1 cellular context compared by ENCODE assay signal in the genomic region with DNA sequence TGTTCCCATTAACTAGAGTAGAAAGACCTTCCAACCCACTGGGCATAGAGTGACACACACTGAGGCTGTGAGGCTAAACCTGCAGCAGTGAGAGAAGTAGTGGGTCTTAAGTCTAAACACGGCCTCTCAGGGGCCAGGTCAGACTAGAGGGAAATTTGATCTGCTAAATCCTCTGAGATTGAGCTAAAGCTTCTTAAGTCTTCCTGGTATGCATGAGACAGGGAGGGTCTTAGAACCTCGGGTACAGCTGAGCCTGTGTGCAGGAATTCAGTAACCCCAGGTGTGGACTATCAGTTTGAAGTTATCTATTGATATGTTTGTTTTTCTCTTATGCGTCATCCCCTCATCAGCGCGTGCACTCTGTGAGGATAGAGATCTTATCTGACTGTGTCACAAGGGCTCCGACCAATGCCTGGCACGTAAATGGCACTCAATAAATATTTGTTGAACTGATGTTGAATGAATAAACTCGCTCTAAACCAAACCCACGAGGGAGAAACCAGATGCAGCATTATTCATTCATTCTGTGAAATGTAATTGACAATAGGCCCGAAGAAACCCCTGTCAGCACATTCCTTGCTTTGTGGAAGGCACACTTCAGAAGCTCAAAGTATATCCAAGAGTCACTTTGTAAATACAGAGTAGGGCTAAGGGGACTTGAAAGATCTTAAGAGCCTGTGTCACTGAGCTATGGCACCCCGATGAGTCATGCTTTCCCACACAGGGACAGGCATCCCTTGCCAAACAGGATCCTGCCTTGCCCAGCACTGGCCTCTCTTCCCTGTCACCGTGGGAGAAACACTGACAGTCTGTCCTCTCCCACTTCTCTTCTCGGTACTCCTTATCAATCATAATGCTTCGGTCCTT.
TF ChIP-seq lines count a peak whose summit lies in the region.

No MANE protein-coding gene starts in this region.

TF ChIP-seq in HepG2, 621 proteins besides CTCF, POLR2A, EP300 and RAD21 (continued from another document and continues in another):
- TF ChIP-seq, protein P1, sequence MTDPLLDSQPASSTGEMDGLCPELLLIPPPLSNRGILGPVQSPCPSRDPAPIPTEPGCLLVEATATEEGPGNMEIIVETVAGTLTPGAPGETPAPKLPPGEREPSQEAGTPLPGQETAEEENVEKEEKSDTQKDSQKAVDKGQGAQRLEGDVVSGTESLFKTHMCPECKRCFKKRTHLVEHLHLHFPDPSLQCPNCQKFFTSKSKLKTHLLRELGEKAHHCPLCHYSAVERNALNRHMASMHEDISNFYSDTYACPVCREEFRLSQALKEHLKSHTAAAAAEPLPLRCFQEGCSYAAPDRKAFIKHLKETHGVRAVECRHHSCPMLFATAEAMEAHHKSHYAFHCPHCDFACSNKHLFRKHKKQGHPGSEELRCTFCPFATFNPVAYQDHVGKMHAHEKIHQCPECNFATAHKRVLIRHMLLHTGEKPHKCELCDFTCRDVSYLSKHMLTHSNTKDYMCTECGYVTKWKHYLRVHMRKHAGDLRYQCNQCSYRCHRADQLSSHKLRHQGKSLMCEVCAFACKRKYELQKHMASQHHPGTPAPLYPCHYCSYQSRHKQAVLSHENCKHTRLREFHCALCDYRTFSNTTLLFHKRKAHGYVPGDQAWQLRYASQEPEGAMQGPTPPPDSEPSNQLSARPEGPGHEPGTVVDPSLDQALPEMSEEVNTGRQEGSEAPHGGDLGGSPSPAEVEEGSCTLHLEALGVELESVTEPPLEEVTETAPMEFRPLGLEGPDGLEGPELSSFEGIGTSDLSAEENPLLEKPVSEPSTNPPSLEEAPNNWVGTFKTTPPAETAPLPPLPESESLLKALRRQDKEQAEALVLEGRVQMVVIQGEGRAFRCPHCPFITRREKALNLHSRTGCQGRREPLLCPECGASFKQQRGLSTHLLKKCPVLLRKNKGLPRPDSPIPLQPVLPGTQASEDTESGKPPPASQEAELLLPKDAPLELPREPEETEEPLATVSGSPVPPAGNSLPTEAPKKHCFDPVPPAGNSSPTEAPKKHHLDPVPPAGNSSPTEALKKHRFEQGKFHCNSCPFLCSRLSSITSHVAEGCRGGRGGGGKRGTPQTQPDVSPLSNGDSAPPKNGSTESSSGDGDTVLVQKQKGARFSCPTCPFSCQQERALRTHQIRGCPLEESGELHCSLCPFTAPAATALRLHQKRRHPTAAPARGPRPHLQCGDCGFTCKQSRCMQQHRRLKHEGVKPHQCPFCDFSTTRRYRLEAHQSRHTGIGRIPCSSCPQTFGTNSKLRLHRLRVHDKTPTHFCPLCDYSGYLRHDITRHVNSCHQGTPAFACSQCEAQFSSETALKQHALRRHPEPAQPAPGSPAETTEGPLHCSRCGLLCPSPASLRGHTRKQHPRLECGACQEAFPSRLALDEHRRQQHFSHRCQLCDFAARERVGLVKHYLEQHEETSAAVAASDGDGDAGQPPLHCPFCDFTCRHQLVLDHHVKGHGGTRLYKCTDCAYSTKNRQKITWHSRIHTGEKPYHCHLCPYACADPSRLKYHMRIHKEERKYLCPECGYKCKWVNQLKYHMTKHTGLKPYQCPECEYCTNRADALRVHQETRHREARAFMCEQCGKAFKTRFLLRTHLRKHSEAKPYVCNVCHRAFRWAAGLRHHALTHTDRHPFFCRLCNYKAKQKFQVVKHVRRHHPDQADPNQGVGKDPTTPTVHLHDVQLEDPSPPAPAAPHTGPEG (CRISPR knock-in tag; IDR thresholded peaks at IDR 0.05) = no peak
- TF ChIP-seq HHEX (CRISPR knock-in tag; IDR thresholded peaks at IDR 0.05) = peak; percentile 93
- TF ChIP-seq WIZ (CRISPR knock-in tag; IDR thresholded peaks at IDR 0.05) = no peak
- TF ChIP-seq CBX2 (IDR thresholded peaks at IDR 0.05; ENCODE audit: low read depth, low read length) = no peak
- no peak for TF ChIP-seq CBX2 (CRISPR knock-in tag; IDR thresholded peaks at IDR 0.05; ENCODE audit: low read depth)
- no peak for TF ChIP-seq ZNF773 (CRISPR knock-in tag; IDR thresholded peaks at IDR 0.05; ENCODE audit: borderline replicate concordance)
- TF ChIP-seq, protein P2, sequence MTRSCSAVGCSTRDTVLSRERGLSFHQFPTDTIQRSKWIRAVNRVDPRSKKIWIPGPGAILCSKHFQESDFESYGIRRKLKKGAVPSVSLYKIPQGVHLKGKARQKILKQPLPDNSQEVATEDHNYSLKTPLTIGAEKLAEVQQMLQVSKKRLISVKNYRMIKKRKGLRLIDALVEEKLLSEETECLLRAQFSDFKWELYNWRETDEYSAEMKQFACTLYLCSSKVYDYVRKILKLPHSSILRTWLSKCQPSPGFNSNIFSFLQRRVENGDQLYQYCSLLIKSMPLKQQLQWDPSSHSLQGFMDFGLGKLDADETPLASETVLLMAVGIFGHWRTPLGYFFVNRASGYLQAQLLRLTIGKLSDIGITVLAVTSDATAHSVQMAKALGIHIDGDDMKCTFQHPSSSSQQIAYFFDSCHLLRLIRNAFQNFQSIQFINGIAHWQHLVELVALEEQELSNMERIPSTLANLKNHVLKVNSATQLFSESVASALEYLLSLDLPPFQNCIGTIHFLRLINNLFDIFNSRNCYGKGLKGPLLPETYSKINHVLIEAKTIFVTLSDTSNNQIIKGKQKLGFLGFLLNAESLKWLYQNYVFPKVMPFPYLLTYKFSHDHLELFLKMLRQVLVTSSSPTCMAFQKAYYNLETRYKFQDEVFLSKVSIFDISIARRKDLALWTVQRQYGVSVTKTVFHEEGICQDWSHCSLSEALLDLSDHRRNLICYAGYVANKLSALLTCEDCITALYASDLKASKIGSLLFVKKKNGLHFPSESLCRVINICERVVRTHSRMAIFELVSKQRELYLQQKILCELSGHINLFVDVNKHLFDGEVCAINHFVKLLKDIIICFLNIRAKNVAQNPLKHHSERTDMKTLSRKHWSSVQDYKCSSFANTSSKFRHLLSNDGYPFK (CRISPR knock-in tag; IDR thresholded peaks at IDR 0.05; ENCODE audit: borderline replicate concordance) = no peak
- TF ChIP-seq, protein P3, sequence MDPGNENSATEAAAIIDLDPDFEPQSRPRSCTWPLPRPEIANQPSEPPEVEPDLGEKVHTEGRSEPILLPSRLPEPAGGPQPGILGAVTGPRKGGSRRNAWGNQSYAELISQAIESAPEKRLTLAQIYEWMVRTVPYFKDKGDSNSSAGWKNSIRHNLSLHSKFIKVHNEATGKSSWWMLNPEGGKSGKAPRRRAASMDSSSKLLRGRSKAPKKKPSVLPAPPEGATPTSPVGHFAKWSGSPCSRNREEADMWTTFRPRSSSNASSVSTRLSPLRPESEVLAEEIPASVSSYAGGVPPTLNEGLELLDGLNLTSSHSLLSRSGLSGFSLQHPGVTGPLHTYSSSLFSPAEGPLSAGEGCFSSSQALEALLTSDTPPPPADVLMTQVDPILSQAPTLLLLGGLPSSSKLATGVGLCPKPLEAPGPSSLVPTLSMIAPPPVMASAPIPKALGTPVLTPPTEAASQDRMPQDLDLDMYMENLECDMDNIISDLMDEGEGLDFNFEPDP (CRISPR knock-in tag; conservative IDR thresholded peaks at IDR 0.05) = no peak
- TF ChIP-seq ZNF552 (CRISPR knock-in tag; IDR thresholded peaks at IDR 0.05; ENCODE audit: borderline replicate concordance) = no peak
- no peak for TF ChIP-seq EZH2 (conservative IDR thresholded peaks at IDR 0.05; ENCODE audit: low read depth, low read length)
- no peak for TF ChIP-seq ZNF563 (CRISPR knock-in tag; IDR thresholded peaks at IDR 0.05)
- TF ChIP-seq ZNF367 (CRISPR knock-in tag; IDR thresholded peaks at IDR 0.05; ENCODE audit: borderline replicate concordance) = no peak
- TF ChIP-seq RBM22 (optimal IDR thresholded peaks at IDR 0.05; ENCODE audit: low read length) = no peak
- TF ChIP-seq, protein P4, sequence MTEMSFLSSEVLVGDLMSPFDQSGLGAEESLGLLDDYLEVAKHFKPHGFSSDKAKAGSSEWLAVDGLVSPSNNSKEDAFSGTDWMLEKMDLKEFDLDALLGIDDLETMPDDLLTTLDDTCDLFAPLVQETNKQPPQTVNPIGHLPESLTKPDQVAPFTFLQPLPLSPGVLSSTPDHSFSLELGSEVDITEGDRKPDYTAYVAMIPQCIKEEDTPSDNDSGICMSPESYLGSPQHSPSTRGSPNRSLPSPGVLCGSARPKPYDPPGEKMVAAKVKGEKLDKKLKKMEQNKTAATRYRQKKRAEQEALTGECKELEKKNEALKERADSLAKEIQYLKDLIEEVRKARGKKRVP (CRISPR knock-in tag; IDR thresholded peaks at IDR 0.05) = peak in 1 of 2 experiments; percentile 29; a peak in 1 of 4 replicates
- TF ChIP-seq ZFAT (CRISPR knock-in tag; conservative IDR thresholded peaks at IDR 0.05) = no peak
- TF ChIP-seq, protein P5, sequence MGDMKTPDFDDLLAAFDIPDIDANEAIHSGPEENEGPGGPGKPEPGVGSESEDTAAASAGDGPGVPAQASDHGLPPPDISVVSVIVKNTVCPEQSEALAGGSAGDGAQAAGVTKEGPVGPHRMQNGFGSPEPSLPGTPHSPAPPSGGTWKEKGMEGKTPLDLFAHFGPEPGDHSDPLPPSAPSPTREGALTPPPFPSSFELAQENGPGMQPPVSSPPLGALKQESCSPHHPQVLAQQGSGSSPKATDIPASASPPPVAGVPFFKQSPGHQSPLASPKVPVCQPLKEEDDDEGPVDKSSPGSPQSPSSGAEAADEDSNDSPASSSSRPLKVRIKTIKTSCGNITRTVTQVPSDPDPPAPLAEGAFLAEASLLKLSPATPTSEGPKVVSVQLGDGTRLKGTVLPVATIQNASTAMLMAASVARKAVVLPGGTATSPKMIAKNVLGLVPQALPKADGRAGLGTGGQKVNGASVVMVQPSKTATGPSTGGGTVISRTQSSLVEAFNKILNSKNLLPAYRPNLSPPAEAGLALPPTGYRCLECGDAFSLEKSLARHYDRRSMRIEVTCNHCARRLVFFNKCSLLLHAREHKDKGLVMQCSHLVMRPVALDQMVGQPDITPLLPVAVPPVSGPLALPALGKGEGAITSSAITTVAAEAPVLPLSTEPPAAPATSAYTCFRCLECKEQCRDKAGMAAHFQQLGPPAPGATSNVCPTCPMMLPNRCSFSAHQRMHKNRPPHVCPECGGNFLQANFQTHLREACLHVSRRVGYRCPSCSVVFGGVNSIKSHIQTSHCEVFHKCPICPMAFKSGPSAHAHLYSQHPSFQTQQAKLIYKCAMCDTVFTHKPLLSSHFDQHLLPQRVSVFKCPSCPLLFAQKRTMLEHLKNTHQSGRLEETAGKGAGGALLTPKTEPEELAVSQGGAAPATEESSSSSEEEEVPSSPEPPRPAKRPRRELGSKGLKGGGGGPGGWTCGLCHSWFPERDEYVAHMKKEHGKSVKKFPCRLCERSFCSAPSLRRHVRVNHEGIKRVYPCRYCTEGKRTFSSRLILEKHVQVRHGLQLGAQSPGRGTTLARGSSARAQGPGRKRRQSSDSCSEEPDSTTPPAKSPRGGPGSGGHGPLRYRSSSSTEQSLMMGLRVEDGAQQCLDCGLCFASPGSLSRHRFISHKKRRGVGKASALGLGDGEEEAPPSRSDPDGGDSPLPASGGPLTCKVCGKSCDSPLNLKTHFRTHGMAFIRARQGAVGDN (CRISPR knock-in tag; IDR thresholded peaks at IDR 0.05) = no peak
- no peak for TF ChIP-seq CC2D1A (CRISPR knock-in tag; IDR thresholded peaks at IDR 0.05)
- no peak for TF ChIP-seq SRF (IDR thresholded peaks at IDR 0.05; ENCODE audit: low read depth, low read length)
- TF ChIP-seq ZNF230 (CRISPR knock-in tag; IDR thresholded peaks at IDR 0.05) = 0 out of 2 replicates have a peak, but pooled peaks have one; percentile 48
- TF ChIP-seq, protein P6, sequence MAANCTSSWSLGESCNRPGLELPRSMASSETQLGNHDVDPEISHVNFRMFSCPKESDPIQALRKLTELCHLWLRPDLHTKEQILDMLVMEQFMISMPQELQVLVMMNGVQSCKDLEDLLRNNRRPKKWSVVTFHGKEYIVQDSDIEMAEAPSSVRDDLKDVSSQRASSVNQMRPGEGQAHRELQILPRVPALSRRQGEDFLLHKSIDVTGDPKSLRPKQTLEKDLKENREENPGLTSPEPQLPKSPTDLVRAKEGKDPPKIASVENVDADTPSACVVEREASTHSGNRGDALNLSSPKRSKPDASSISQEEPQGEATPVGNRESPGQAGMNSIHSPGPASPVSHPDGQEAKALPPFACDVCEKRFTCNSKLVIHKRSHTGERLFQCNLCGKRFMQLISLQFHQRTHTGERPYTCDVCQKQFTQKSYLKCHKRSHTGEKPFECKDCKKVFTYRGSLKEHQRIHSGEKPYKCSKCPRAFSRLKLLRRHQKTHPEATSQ (CRISPR knock-in tag; IDR thresholded peaks at IDR 0.05; ENCODE audit: borderline replicate concordance) = no peak
- TF ChIP-seq, protein P7, sequence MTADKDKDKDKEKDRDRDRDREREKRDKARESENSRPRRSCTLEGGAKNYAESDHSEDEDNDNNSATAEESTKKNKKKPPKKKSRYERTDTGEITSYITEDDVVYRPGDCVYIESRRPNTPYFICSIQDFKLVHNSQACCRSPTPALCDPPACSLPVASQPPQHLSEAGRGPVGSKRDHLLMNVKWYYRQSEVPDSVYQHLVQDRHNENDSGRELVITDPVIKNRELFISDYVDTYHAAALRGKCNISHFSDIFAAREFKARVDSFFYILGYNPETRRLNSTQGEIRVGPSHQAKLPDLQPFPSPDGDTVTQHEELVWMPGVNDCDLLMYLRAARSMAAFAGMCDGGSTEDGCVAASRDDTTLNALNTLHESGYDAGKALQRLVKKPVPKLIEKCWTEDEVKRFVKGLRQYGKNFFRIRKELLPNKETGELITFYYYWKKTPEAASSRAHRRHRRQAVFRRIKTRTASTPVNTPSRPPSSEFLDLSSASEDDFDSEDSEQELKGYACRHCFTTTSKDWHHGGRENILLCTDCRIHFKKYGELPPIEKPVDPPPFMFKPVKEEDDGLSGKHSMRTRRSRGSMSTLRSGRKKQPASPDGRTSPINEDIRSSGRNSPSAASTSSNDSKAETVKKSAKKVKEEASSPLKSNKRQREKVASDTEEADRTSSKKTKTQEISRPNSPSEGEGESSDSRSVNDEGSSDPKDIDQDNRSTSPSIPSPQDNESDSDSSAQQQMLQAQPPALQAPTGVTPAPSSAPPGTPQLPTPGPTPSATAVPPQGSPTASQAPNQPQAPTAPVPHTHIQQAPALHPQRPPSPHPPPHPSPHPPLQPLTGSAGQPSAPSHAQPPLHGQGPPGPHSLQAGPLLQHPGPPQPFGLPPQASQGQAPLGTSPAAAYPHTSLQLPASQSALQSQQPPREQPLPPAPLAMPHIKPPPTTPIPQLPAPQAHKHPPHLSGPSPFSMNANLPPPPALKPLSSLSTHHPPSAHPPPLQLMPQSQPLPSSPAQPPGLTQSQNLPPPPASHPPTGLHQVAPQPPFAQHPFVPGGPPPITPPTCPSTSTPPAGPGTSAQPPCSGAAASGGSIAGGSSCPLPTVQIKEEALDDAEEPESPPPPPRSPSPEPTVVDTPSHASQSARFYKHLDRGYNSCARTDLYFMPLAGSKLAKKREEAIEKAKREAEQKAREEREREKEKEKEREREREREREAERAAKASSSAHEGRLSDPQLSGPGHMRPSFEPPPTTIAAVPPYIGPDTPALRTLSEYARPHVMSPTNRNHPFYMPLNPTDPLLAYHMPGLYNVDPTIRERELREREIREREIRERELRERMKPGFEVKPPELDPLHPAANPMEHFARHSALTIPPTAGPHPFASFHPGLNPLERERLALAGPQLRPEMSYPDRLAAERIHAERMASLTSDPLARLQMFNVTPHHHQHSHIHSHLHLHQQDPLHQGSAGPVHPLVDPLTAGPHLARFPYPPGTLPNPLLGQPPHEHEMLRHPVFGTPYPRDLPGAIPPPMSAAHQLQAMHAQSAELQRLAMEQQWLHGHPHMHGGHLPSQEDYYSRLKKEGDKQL (CRISPR knock-in tag; IDR thresholded peaks at IDR 0.05; ENCODE audit: low read depth) = peak; percentile 91; the same call in 1 of the 2 replicates
- TF ChIP-seq MAF1 (CRISPR knock-in tag; IDR thresholded peaks at IDR 0.05; ENCODE audit: borderline replicate concordance) = no peak
- TF ChIP-seq SAP130 (CRISPR knock-in tag; IDR thresholded peaks at IDR 0.05; ENCODE audit: low read depth) = peak; percentile 78
- no peak for TF ChIP-seq CCAR2 (optimal IDR thresholded peaks at IDR 0.05; ENCODE audit: low read depth, low read length)
- no peak for TF ChIP-seq PITX1 (CRISPR knock-in tag; IDR thresholded peaks at IDR 0.05)
- TF ChIP-seq XRCC5 (optimal IDR thresholded peaks at IDR 0.05; ENCODE audit: low read length) = peak; percentile 76
- no peak for TF ChIP-seq PCBP2 (optimal IDR thresholded peaks at IDR 0.05; ENCODE audit: low read depth, low read length, poor library complexity, severe bottlenecking)
- no peak for TF ChIP-seq NCOA5 (CRISPR knock-in tag; IDR thresholded peaks at IDR 0.05)
- no peak for TF ChIP-seq ZNF354B (CRISPR knock-in tag; IDR thresholded peaks at IDR 0.05)
